Comparison of ENCODE assay signal across 27 cellular contexts in the genomic region with DNA sequence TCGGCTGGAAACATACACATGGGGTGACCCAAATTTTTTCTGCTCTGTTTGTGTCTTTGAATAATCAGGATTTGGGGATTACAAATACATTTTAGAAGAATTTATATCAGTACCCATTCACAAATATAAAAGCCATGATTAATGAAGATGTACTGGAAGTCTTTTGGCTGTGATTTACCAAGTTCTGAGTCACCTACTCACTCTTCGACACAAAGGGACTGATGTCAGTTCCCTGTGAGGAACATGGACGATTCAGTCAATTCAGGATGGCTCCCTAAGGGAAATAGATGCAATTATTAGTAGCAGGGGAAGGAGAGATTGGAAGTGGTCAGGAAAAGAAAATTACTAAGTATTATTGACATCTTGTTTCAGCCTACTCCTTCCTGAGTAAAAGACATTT.
DNase-seq lines count a peak whose midpoint lies in the region; ATAC-seq, FAIRE-seq and TF ChIP-seq lines count a peak whose summit lies in the region.
"Had no signal": no experiment of that assay in that cellular context is flagged by ENCODE, and none has a peak within 500 bp of the region (broad histone marks: within the 10 kb centered on the region; RNA-seq: fewer than 3 reads in every experiment).

No MANE protein-coding gene starts in this region.

- no peak overlapping the region for H2BK12ac ChIP-seq in neuronal stem cell (ENCODE audit: low read length)

- DNase-seq in ELR (ENCODE audit: low read depth) (peak; percentile 38), RCC 7860 (ENCODE audit: low spot score) (peak; percentile 13), endothelial cell of umbilical vein (ENCODE audit: low read depth, low spot score) (peak; percentile 19), neuronal stem cell (ENCODE audit: low spot score) (no peak), cortex of kidney (lab: John Stamatoyannopoulos, UW) (no peak)
- DNase-seq in activated CD4-positive, alpha-beta memory T cell treated with anti-CD3 and anti-CD28 coated beads for 36 hours, result no peak
- DNase-seq: activated CD4-positive, alpha-beta T cell treated with anti-CD3 and anti-CD28 coated beads for 36 hours; activated gamma-delta T cell; activated T-cell treated with anti-CD3 and anti-CD28 coated beads, Interleukin-2, amount 50 U/mL, for 1 hour; C1 segment of cervical spinal cord; COR-L47; DMS53; GOT3; heart left ventricle; NCI-H1092 treated with DMSO at 0.1 percent for 48 hours; NCI-H1930; NCI-H226; posterior cingulate gyrus; right lobe of liver; stimulated activated CD4-positive, alpha-beta T cell treated with anti-CD3 and anti-CD28 coated beads, Interleukin-15, amount 100 ng/mL, for 24 hours; stimulated activated naive CD4-positive, alpha-beta T cell had no signal

- no TSS peak for BruUV-seq in endothelial cell of umbilical vein (replicated peaks; lab: Mats Ljungman, UMichigan)

- no peaks in the 10 kb centered on the region for H3K79me2 ChIP-seq in endothelial cell of umbilical vein (ENCODE audit: control insufficient read depth, insufficient read depth, low read length)

- no peak overlapping the region for H2BK15ac ChIP-seq in neuronal stem cell (ENCODE audit: low read length)

- H2BK5ac ChIP-seq in neuronal stem cell (ENCODE audit: low read length), result no peak overlapping the region

- H3K9me3 Mint-ChIP-seq in activated CD4-positive, alpha-beta memory T cell treated with anti-CD3 and anti-CD28 coated beads for 36 hours, result peaks cover 13% of the 10 kb centered on the region

- H3K18ac ChIP-seq in neuronal stem cell (ENCODE audit: low read length), result no peak overlapping the region

- intact Hi-C loops in endothelial cell of umbilical vein (cut with micrococcal nuclease), result no loop called here
- intact Hi-C loops in activated CD4-positive, alpha-beta memory T cell treated with anti-CD3 and anti-CD28 coated beads for 36 hours (cut with micrococcal nuclease), result no loop called here

- no peak overlapping the region for H2AK5ac ChIP-seq in neuronal stem cell (ENCODE audit: low read depth, low read length)

- no peak overlapping the region for H3K23ac ChIP-seq in neuronal stem cell (ENCODE audit: low read depth, low read length, poor library complexity)

- no peak overlapping the region for H3K14ac ChIP-seq in neuronal stem cell (ENCODE audit: low read length)

- H3K79me1 ChIP-seq in neuronal stem cell (ENCODE audit: low read depth, low read length), result no peaks in the 10 kb centered on the region

- no peak overlapping the region for H2AFZ ChIP-seq in endothelial cell of umbilical vein (ENCODE audit: low read depth, low read length)
- peak overlapping the region; percentile 32 for H2AFZ ChIP-seq in neuronal stem cell (ENCODE audit: low read length)

- no peak overlapping the region for H3K4me2 ChIP-seq in endothelial cell of umbilical vein (ENCODE audit: insufficient read depth, low read length)
- no peak overlapping the region for H3K4me2 ChIP-seq in neuronal stem cell (ENCODE audit: insufficient read depth, low read length, poor library complexity, severe bottlenecking)

- no peak overlapping the region for H3K27ac Mint-ChIP-seq in activated CD4-positive, alpha-beta memory T cell treated with anti-CD3 and anti-CD28 coated beads for 36 hours
- H3K27ac Mint-ChIP-seq: activated CD4-positive, alpha-beta T cell treated with anti-CD3 and anti-CD28 coated beads for 36 hours; IgD-negative memory B cell had no signal

- no peaks in the 10 kb centered on the region for H3K4me1 Mint-ChIP-seq in activated CD4-positive, alpha-beta memory T cell treated with anti-CD3 and anti-CD28 coated beads for 36 hours (ENCODE audit: low read depth)
- H3K4me1 Mint-ChIP-seq: activated CD4-positive, alpha-beta T cell treated with anti-CD3 and anti-CD28 coated beads for 36 hours; neural crest cell had no signal

- no peak for ATAC-seq in HG02642 (IDR thresholded peaks at IDR 0.05; ENCODE audit: poor library complexity, unreplicated experiment)
- no peak for ATAC-seq in GM21723 (IDR thresholded peaks at IDR 0.05; ENCODE audit: unreplicated experiment)
- ATAC-seq: activated CD4-positive, alpha-beta T cell treated with anti-CD3 and anti-CD28 coated beads for 36 hours; foreskin keratinocyte; heart left ventricle; right lobe of liver had no signal

- CTCF ChIA-PET in endothelial cell of umbilical vein (lab: Charles Lee), result no interaction called here
- CTCF ChIA-PET in activated CD4-positive, alpha-beta memory T cell treated with anti-CD3 and anti-CD28 coated beads for 36 hours (lab: Charles Lee), result no interaction called here

- no peaks in the 10 kb centered on the region for H3K9me1 ChIP-seq in endothelial cell of umbilical vein (replicated peaks; ENCODE audit: control insufficient read depth, extremely low read depth, insufficient read depth, low read length)

- no peaks in the 10 kb centered on the region for H4K20me1 ChIP-seq in endothelial cell of umbilical vein (replicated peaks; ENCODE audit: control insufficient read depth, extremely low read depth, insufficient read depth, low read length)

- H3K36me3 Mint-ChIP-seq in activated CD4-positive, alpha-beta memory T cell treated with anti-CD3 and anti-CD28 coated beads for 36 hours, result no peaks in the 10 kb centered on the region
- H3K36me3 Mint-ChIP-seq: IgD-negative memory B cell had no signal

- no peaks in the 10 kb centered on the region for H3K4me1 ChIP-seq in endothelial cell of umbilical vein (ENCODE audit: control insufficient read depth, extremely low read depth, insufficient read depth, low read length)
- H3K4me1 ChIP-seq in neuronal stem cell (ENCODE audit: control insufficient read depth in 2 of 2, insufficient read depth in 1 of 2, low read depth in 1 of 2, low read length in 2 of 2), result no peaks in the 10 kb centered on the region
- H3K4me1 ChIP-seq: foreskin keratinocyte, heart left ventricle, right lobe of liver, suprapubic skin had no signal

- no peak overlapping the region for H3K9ac ChIP-seq in endothelial cell of umbilical vein (replicated peaks; ENCODE audit: extremely low read depth, insufficient read depth, low read length)
- no peak overlapping the region for H3K9ac ChIP-seq in neuronal stem cell (ENCODE audit: low read depth, low read length, poor library complexity)

- TF ChIP-seq POLR2A in endothelial cell of umbilical vein (IDR thresholded peaks at IDR 0.05; ENCODE audit: low read depth, low read length), result no peak

- H3K27ac ChIP-seq in endothelial cell of umbilical vein (ENCODE audit: insufficient read depth, low read depth, low read length) (no peak overlapping the region), neuronal stem cell (replicated peaks; ENCODE audit: low read length) (no peak overlapping the region)
- H3K27ac ChIP-seq: foreskin keratinocyte, heart left ventricle, right lobe of liver, suprapubic skin had no signal

- no peak overlapping the region for H4K8ac ChIP-seq in neuronal stem cell (ENCODE audit: low read depth, low read length)

- no peaks in the 10 kb centered on the region for H3K9me3 ChIP-seq in endothelial cell of umbilical vein (replicated peaks; ENCODE audit: control insufficient read depth, insufficient read depth, low read length)
- H3K9me3 ChIP-seq in neuronal stem cell (replicated peaks in 1 of 2; ENCODE audit: control insufficient read depth in 2 of 2, insufficient read depth in 1 of 2, low read depth in 1 of 2, low read length in 2 of 2), result peaks cover 0 to 10% of the 10 kb centered on the region in 2 donors
- H3K9me3 ChIP-seq: right lobe of liver, suprapubic skin had no signal

- no CpG with 5 or more reads among the region's 3 CpGs for WGBS in neuronal stem cell (ENCODE audit: extremely low coverage in 2 of 2, insufficient read length in 2 of 2, insufficient replicate concordance in 1 of 2), 2 donors

- no peak for TF ChIP-seq CTCF in endothelial cell of umbilical vein (IDR thresholded peaks at IDR 0.05; ENCODE audit: extremely low read depth in 1 of 2, insufficient read depth in 1 of 2, low read depth in 1 of 2, low read length in 2 of 2)

- H3K27me3 ChIP-seq in endothelial cell of umbilical vein (ENCODE audit: control insufficient read depth in 2 of 2, insufficient read depth in 2 of 2, low read length in 2 of 2) (no peaks in the 10 kb centered on the region), neuronal stem cell (ENCODE audit: control insufficient read depth in 3 of 3, insufficient read depth in 3 of 3, low read depth in 1 of 3, low read length in 3 of 3) (no peaks in the 10 kb centered on the region)
- H3K27me3 ChIP-seq: foreskin keratinocyte, heart left ventricle, right lobe of liver, suprapubic skin had no signal

- H4K91ac ChIP-seq in neuronal stem cell (ENCODE audit: low read depth, low read length, poor library complexity), result no peak overlapping the region

- H3K36me3 ChIP-seq in endothelial cell of umbilical vein (ENCODE audit: control insufficient read depth in 2 of 2, extremely low read depth in 1 of 2, insufficient read depth in 2 of 2, low read length in 2 of 2) (no peaks in the 10 kb centered on the region), neuronal stem cell (replicated peaks in 1 of 2; ENCODE audit: control insufficient read depth in 2 of 2, insufficient read depth in 2 of 2, low read length in 2 of 2) (no peaks in the 10 kb centered on the region)
- H3K36me3 ChIP-seq: heart left ventricle, right lobe of liver, suprapubic skin had no signal

- H2BK120ac ChIP-seq in neuronal stem cell (ENCODE audit: low read depth, low read length), result no peak overlapping the region

- no peaks in the 10 kb centered on the region for H3K27me3 Mint-ChIP-seq in activated CD4-positive, alpha-beta memory T cell treated with anti-CD3 and anti-CD28 coated beads for 36 hours
- H3K27me3 Mint-ChIP-seq: activated CD4-positive, alpha-beta T cell treated with anti-CD3 and anti-CD28 coated beads for 36 hours; IgD-negative memory B cell had no signal

- FAIRE-seq in RCC 7860 (lab: Jason Lieb, UNC) (no peak), endothelial cell of umbilical vein (lab: Jason Lieb, UNC) (no peak)

- H3K4me3 ChIP-seq in endothelial cell of umbilical vein (replicated peaks in 1 of 3; ENCODE audit: insufficient read depth in 1 of 3, low read depth in 1 of 3, low read length in 3 of 3) (no peak overlapping the region), neuronal stem cell (ENCODE audit: low read length in 2 of 2) (no peak overlapping the region)
- H3K4me3 ChIP-seq: heart left ventricle, right lobe of liver, suprapubic skin had no signal

- POLR2A ChIA-PET in endothelial cell of umbilical vein (lab: Charles Lee), result no interaction called here
- POLR2A ChIA-PET in activated CD4-positive, alpha-beta memory T cell treated with anti-CD3 and anti-CD28 coated beads for 36 hours (lab: Charles Lee), result no interaction called here

- dilution Hi-C loops in endothelial cell of umbilical vein (cut with MboI; ENCODE audit: extremely low pct_ligation_motif_present, low sequenced_read_pairs), result no loop called here

- no peak overlapping the region for H3K4me3 Mint-ChIP-seq in activated CD4-positive, alpha-beta memory T cell treated with anti-CD3 and anti-CD28 coated beads for 36 hours
- H3K4me3 Mint-ChIP-seq: activated CD4-positive, alpha-beta T cell treated with anti-CD3 and anti-CD28 coated beads for 36 hours; IgD-negative memory B cell; neural crest cell had no signal

- H3K4ac ChIP-seq in neuronal stem cell (ENCODE audit: low read length), result no peak overlapping the region

TF ChIP-seq in endothelial cell of umbilical vein, 7 proteins besides CTCF, POLR2A, EP300 and RAD21 (continues in another document):
- TF ChIP-seq JUN (IDR thresholded peaks at IDR 0.05; ENCODE audit: borderline replicate concordance, insufficient read depth, insufficient read length, low read depth), result no peak
- no peak for TF ChIP-seq GATA2 (IDR thresholded peaks at IDR 0.05; ENCODE audit: insufficient read depth, insufficient read length, low read depth, low read length)

Comparison
In these comparisons a context has a peak if more than half of its experiments do, and no peak if none do; other contexts are left out.
1. DNase-seq: peak in ELR (single experiment), RCC 7860 (single experiment) and endothelial cell of umbilical vein (single experiment); none in neuronal stem cell (single experiment), activated CD4-positive, alpha-beta memory T cell treated with anti-CD3 and anti-CD28 coated beads for 36 hours (single experiment) and cortex of kidney (single experiment).